Comparison of ENCODE assay signal across 8 cellular contexts in the genomic region with DNA sequence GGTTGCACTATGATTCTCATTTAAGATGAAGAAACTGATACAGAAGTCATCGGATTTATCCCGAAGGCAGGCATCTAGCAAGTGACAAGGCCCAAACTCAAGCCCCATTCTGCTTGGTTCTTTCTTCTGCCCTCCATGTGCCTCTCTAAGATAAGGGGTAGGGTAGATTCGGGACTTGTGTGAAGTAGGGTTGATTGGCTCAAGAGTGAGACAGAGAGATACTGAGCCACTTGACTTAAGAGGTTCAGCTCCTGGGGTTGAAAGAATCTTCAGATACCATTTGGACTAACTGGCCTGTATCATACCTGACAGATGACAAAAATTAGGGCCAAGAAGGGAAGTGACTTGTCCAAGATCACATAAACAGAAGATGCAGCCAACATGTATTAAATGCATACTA. TPM values are rescaled to one million over a fixed set of nuclear protein-coding genes. Genes with fewer than 3 reads are reported as not detected.
DNase-seq lines count a peak whose midpoint lies in the region; ATAC-seq, FAIRE-seq and TF ChIP-seq lines count a peak whose summit lies in the region.

No MANE protein-coding gene starts in this region.

- H3K27me3 ChIP-seq in HepG2 (ENCODE audit: control insufficient read depth in 1 of 2, insufficient read depth in 2 of 2, low read length in 2 of 2) (no peaks in the 10 kb centered on the region; a peak in 1 of 5 replicates), tibial nerve (no peaks in the 10 kb centered on the region)

- H3K9me3 Mint-ChIP-seq in activated T-cell treated with anti-CD3 and anti-CD28 coated beads, Interleukin-2, amount 50 U/mL, for 24 hours: no peaks in the 10 kb centered on the region
- H3K9me3 Mint-ChIP-seq in activated naive CD8-positive, alpha-beta T cell treated with anti-CD3 and anti-CD28 coated beads, Interleukin-2, amount 10 ng/mL, durations not matched to agents 7 days and 5 days: no peaks in the 10 kb centered on the region

- H3K9ac ChIP-seq in HepG2 (ENCODE audit: insufficient read depth, low read depth, low read length): peak overlapping the region; percentile 86

- 81% methylated on average over 3 of the region's 3 CpGs for WGBS in HepG2 (ENCODE audit: low lambda C conversion rate)
- 83 to 84% methylated on average over 3 of the region's 3 CpGs for whole genome bisulfite sequencing in tibial nerve, 2 donors

- no peak for FAIRE-seq in HepG2 (lab: Jason Lieb, UNC)

- peak overlapping the region; percentile 79 for H3K4me2 ChIP-seq in HepG2 (ENCODE audit: low read depth, low read length)

- no peak for TF ChIP-seq CTCF in HepG2 (CRISPR knock-in tag; IDR thresholded peaks at IDR 0.05)
- TF ChIP-seq CTCF in tibial nerve (IDR thresholded peaks at IDR 0.05): no peak

- TF ChIP-seq EP300 in HepG2 (IDR thresholded peaks at IDR 0.05; ENCODE audit: low read depth in 2 of 2, low read length in 2 of 2) (no peak), HepG2 (CRISPR knock-in tag; IDR thresholded peaks at IDR 0.05; ENCODE audit: borderline replicate concordance) (no peak), tibial nerve (IDR thresholded peaks at IDR 0.05) (no peak)

- peaks cover 21% of the 10 kb centered on the region for H3K79me2 ChIP-seq in HepG2 (ENCODE audit: insufficient read depth, low read length)

- H3K9me3 ChIP-seq in HepG2 (ENCODE audit: low read length) (no peaks in the 10 kb centered on the region), tibial nerve (no peaks in the 10 kb centered on the region)

- intact Hi-C loops in HepG2 (cut with micrococcal nuclease; ENCODE audit: unreplicated experiment): no loop called here

- no peak for TF ChIP-seq RAD21 in HepG2 (CRISPR knock-in tag; IDR thresholded peaks at IDR 0.05)

- peak overlapping the region; percentile 75 for H3K27ac ChIP-seq in HepG2 (ENCODE audit: extremely low read length, insufficient read depth, low read length)
- H3K27ac ChIP-seq in tibial nerve: peak overlapping the region in 2 of 4 donors; percentile 88 to 89

- in situ Hi-C loops in HepG2 (cut with HindIII; ENCODE audit: extremely low pct_ligation_motif_present, low pct_unique_long_range_greater_than_20kb): no loop called here

- CTCF ChIA-PET in HepG2 (lab: Yijun Ruan, JAX; ENCODE audit: low intra/inter-chr PET ratio, low total read pairs): interaction anchor here (2.7 kb wide), 1 partner anchor 66 kb away, joined by 8 read pairs; no protein-coding TSS in a partner anchor

- no peaks in the 10 kb centered on the region for H4K20me1 ChIP-seq in HepG2 (ENCODE audit: insufficient read depth, low read length)

- peaks cover 44% of the 10 kb centered on the region for H3K36me3 Mint-ChIP-seq in activated T-cell treated with anti-CD3 and anti-CD28 coated beads, Interleukin-2, amount 50 U/mL, for 24 hours (ENCODE audit: low read depth)
- peaks cover 7% of the 10 kb centered on the region for H3K36me3 Mint-ChIP-seq in activated naive CD8-positive, alpha-beta T cell treated with anti-CD3 and anti-CD28 coated beads, Interleukin-2, amount 10 ng/mL, durations not matched to agents 7 days and 5 days

- TF ChIP-seq POLR2A in HepG2 (IDR thresholded peaks at IDR 0.05; ENCODE audit: insufficient read depth in 1 of 2, low read depth in 2 of 2, low read length in 2 of 2): no peak
- TF ChIP-seq POLR2A in tibial nerve (IDR thresholded peaks at IDR 0.05): no peak

- peak overlapping the region; percentile 95 for H3K27ac Mint-ChIP-seq in activated T-cell treated with anti-CD3 and anti-CD28 coated beads, Interleukin-2, amount 50 U/mL, for 24 hours
- H3K27ac Mint-ChIP-seq in activated naive CD8-positive, alpha-beta T cell treated with anti-CD3 and anti-CD28 coated beads, Interleukin-2, amount 10 ng/mL, durations not matched to agents 7 days and 5 days: peak overlapping the region; percentile 91

- H3K27me3 Mint-ChIP-seq in activated T-cell treated with anti-CD3 and anti-CD28 coated beads, Interleukin-2, amount 50 U/mL, for 24 hours: no peaks in the 10 kb centered on the region
- H3K27me3 Mint-ChIP-seq in activated naive CD8-positive, alpha-beta T cell treated with anti-CD3 and anti-CD28 coated beads, Interleukin-2, amount 10 ng/mL, durations not matched to agents 7 days and 5 days: no peaks in the 10 kb centered on the region

- peaks cover 31% of the 10 kb centered on the region for H3K4me1 Mint-ChIP-seq in activated T-cell treated with anti-CD3 and anti-CD28 coated beads, Interleukin-2, amount 50 U/mL, for 24 hours (ENCODE audit: low read depth)
- peaks cover 22% of the 10 kb centered on the region for H3K4me1 Mint-ChIP-seq in activated naive CD8-positive, alpha-beta T cell treated with anti-CD3 and anti-CD28 coated beads, Interleukin-2, amount 10 ng/mL, durations not matched to agents 7 days and 5 days

- no peak for DNase-seq in activated T-cell treated with anti-CD3 and anti-CD28 coated beads, Interleukin-2, amount 50 U/mL, for 24 hours
- DNase-seq in activated T-cell treated with anti-CD3 and anti-CD28 coated beads for 4 hours (no peak), HepG2 (ENCODE audit: low spot score) (no peak), tibial nerve (ENCODE audit: low spot score in 2 of 2) (no peak), cerebellar nuclear complex (lab: John Stamatoyannopoulos, UW) (no peak), AG08395 (ENCODE audit: low spot score) (no peak)
- no peak for DNase-seq in activated naive CD8-positive, alpha-beta T cell treated with anti-CD3 and anti-CD28 coated beads, Interleukin-2, amount 10 ng/mL, durations not matched to agents 7 days and 5 days

- POLR2A ChIA-PET in activated naive CD8-positive, alpha-beta T cell treated with anti-CD3 and anti-CD28 coated beads, Interleukin-2, amount 10 ng/mL, durations not matched to agents 7 days and 5 days (lab: Charles Lee): interaction anchor here (1.3 to 2.0 kb wide), 3 partner anchors 14 to 34 kb away, joined by 3 to 6 read pairs (median 5); partner anchors contain the start of gene PRKCD
- POLR2A ChIA-PET in HepG2 (lab: Yijun Ruan, JAX): interaction anchor here (1.0 to 9.0 kb wide), 4 partner anchors 30 to 336 kb away, joined by 3 to 75 read pairs (median 4); partner anchors contain the start of gene PRKCD

- peaks cover 49% of the 10 kb centered on the region for H3K4me1 ChIP-seq in HepG2 (ENCODE audit: insufficient read depth, low read length)
- peaks cover 0 to 34% (median 12%) of the 10 kb centered on the region in 4 donors for H3K4me1 ChIP-seq in tibial nerve

- no peak for ATAC-seq in activated naive CD8-positive, alpha-beta T cell treated with anti-CD3 and anti-CD28 coated beads, Interleukin-2, amount 10 ng/mL, durations not matched to agents 7 days and 5 days (ENCODE audit: low read depth)
- ATAC-seq in HepG2 (no peak), GM19397 (IDR thresholded peaks at IDR 0.05; ENCODE audit: unreplicated experiment) (no peak)

- peak overlapping the region; percentile 80 to 99 (median 86) for H3K4me3 ChIP-seq in HepG2 (replicated peaks in 1 of 3; ENCODE audit: insufficient read depth in 1 of 3, low read depth in 2 of 3, low read length in 3 of 3)
- H3K4me3 ChIP-seq in tibial nerve: peak overlapping the region in 3 of 4 donors; percentile 72 to 90 (median 74)

- BruUV-seq in HepG2 (replicated peaks; lab: Mats Ljungman, UMichigan): no TSS peak

- H3K4me3 Mint-ChIP-seq in activated T-cell treated with anti-CD3 and anti-CD28 coated beads, Interleukin-2, amount 50 U/mL, for 24 hours: peak overlapping the region; percentile 97
- H3K4me3 Mint-ChIP-seq in activated naive CD8-positive, alpha-beta T cell treated with anti-CD3 and anti-CD28 coated beads, Interleukin-2, amount 10 ng/mL, durations not matched to agents 7 days and 5 days: peak overlapping the region; percentile 88

- H3K36me3 ChIP-seq in HepG2 (replicated peaks in 1 of 2; ENCODE audit: control insufficient read depth in 1 of 2, insufficient read depth in 2 of 2, low read length in 2 of 2) (peaks cover 2 to 15% of the 10 kb centered on the region in 2 experiments; a peak in 4 of 5 replicates), tibial nerve (peaks cover 0 to 34% (median 6%) of the 10 kb centered on the region in 3 donors)

- H2AFZ ChIP-seq in HepG2 (ENCODE audit: low read length): no peak overlapping the region

RNA-seq across cellular contexts. Expression of gene RFT1, which starts 0.9 kb away (rescaled TPM):
- 10 to 100 TPM; 27.9 to 32.2 TPM for total RNA-seq in activated naive CD8-positive, alpha-beta T cell treated with anti-CD3 and anti-CD28 coated beads, Interleukin-2, amount 10 ng/mL, durations not matched to agents 7 days and 5 days
- total RNA-seq in HepG2 (2016; rRNA removed; fragmentation: Illumina TruSeq; extraction: Trizol) (25.7 and 37.0 TPM in 2 replicates), tibial nerve (10 to 100 TPM; 12.0 to 18.6 (median 14.6) TPM)
- total RNA-seq in HepG2 (2016; cell fraction: cytosol; rRNA removed; fragmentation: Illumina TruSeq; extraction: Trizol; ENCODE audit: low read depth): 4.3 and 5.1 TPM in 2 replicates
- 25.2 and 37.3 TPM in 2 replicates for total RNA-seq in HepG2 (2016; cell fraction: insoluble cytoplasmic fraction; rRNA removed; fragmentation: Illumina TruSeq; extraction: Trizol)
- total RNA-seq in HepG2 (2016; cell fraction: membrane; rRNA removed; fragmentation: Illumina TruSeq; extraction: Trizol): 14.7 and 16.2 TPM in 2 replicates
- total RNA-seq in HepG2 (2016; cell fraction: nucleus; rRNA removed; fragmentation: Illumina TruSeq; extraction: Trizol): 30.4 and 35.0 TPM in 2 replicates
- polyA plus RNA-seq in HepG2 (2011; rRNA removed): 21.0 and 23.2 TPM in 2 replicates
- polyA plus RNA-seq in HepG2 (2011; cell fraction: cytosol; rRNA removed): 21.9 and 27.5 TPM in 2 replicates
- 11.4 TPM in 2 replicates for polyA plus RNA-seq in HepG2 (2011; cell fraction: nucleus; rRNA removed)
- polyA plus RNA-seq in HepG2 (2012): 13.7 and 19.5 TPM in 2 replicates
- 5.2 and 6.1 TPM in 2 replicates for polyA plus RNA-seq in HepG2 (2016; cell fraction: cytosol; fragmentation: Illumina TruSeq; extraction: Trizol; ENCODE audit: low read depth)
- polyA plus RNA-seq in HepG2 (2016; cell fraction: insoluble cytoplasmic fraction; fragmentation: Illumina TruSeq; extraction: Trizol; ENCODE audit: low read depth): 20.1 and 21.3 TPM in 2 replicates
- 10.2 and 12.2 TPM in 2 replicates for polyA plus RNA-seq in HepG2 (2016; cell fraction: membrane; fragmentation: Illumina TruSeq; extraction: Trizol; ENCODE audit: low read depth)
- 32.4 and 36.2 TPM in 2 replicates for polyA plus RNA-seq in HepG2 (2016; cell fraction: nucleus; fragmentation: Illumina TruSeq; extraction: Trizol; ENCODE audit: insufficient read depth, low read depth)
- 79.7 and 80.7 TPM in 2 replicates for polyA minus RNA-seq in HepG2 (2011; rRNA and poly(A)+ RNA removed; ENCODE audit: low replicate concordance)
- polyA minus RNA-seq in HepG2 (2011; cell fraction: cytosol; rRNA and poly(A)+ RNA removed): 17.0 and 17.7 TPM in 2 replicates
- 15.6 and 15.8 TPM in 2 replicates for polyA minus RNA-seq in HepG2 (2011; cell fraction: nucleus; rRNA and poly(A)+ RNA removed)

RNA-seq across cellular contexts. Expression of gene PRKCD, which starts 31.7 kb away (rescaled TPM):
- total RNA-seq in activated naive CD8-positive, alpha-beta T cell treated with anti-CD3 and anti-CD28 coated beads, Interleukin-2, amount 10 ng/mL, durations not matched to agents 7 days and 5 days: 10 to 100 TPM; 20.5 TPM
- total RNA-seq in HepG2 (2016; rRNA removed; fragmentation: Illumina TruSeq; extraction: Trizol): 1.6 and 4.3 TPM in 2 replicates
- total RNA-seq in HepG2 (2016; cell fraction: cytosol; rRNA removed; fragmentation: Illumina TruSeq; extraction: Trizol; ENCODE audit: low read depth): 0.79 and 1.0 TPM in 2 replicates
- total RNA-seq in HepG2 (2016; cell fraction: insoluble cytoplasmic fraction; rRNA removed; fragmentation: Illumina TruSeq; extraction: Trizol): 1.7 and 3.8 TPM in 2 replicates
- total RNA-seq in HepG2 (2016; cell fraction: membrane; rRNA removed; fragmentation: Illumina TruSeq; extraction: Trizol): 2.3 and 2.6 TPM in 2 replicates
- total RNA-seq in HepG2 (2016; cell fraction: nucleus; rRNA removed; fragmentation: Illumina TruSeq; extraction: Trizol): 4.3 and 4.4 TPM in 2 replicates
- polyA plus RNA-seq in HepG2 (2011; rRNA removed): 40.7 and 47.7 TPM in 2 replicates
- 43.8 and 46.4 TPM in 2 replicates for polyA plus RNA-seq in HepG2 (2011; cell fraction: cytosol; rRNA removed)
- 49.0 and 56.6 TPM in 2 replicates for polyA plus RNA-seq in HepG2 (2011; cell fraction: nucleus; rRNA removed)
- polyA plus RNA-seq in HepG2 (2012): 26.9 and 29.1 TPM in 2 replicates
- polyA plus RNA-seq in HepG2 (2016; cell fraction: cytosol; fragmentation: Illumina TruSeq; extraction: Trizol; ENCODE audit: low read depth): 4.3 and 5.2 TPM in 2 replicates
- 19.3 and 22.7 TPM in 2 replicates for polyA plus RNA-seq in HepG2 (2016; cell fraction: insoluble cytoplasmic fraction; fragmentation: Illumina TruSeq; extraction: Trizol; ENCODE audit: low read depth)
- 3.2 and 3.3 TPM in 2 replicates for polyA plus RNA-seq in HepG2 (2016; cell fraction: membrane; fragmentation: Illumina TruSeq; extraction: Trizol; ENCODE audit: low read depth)
- polyA plus RNA-seq in HepG2 (2016; cell fraction: nucleus; fragmentation: Illumina TruSeq; extraction: Trizol; ENCODE audit: insufficient read depth, low read depth): 26.1 and 26.5 TPM in 2 replicates
- 30.4 and 51.6 TPM in 2 replicates for polyA minus RNA-seq in HepG2 (2011; rRNA and poly(A)+ RNA removed; ENCODE audit: low replicate concordance)
- 17.5 and 20.8 TPM in 2 replicates for polyA minus RNA-seq in HepG2 (2011; cell fraction: cytosol; rRNA and poly(A)+ RNA removed)
- polyA minus RNA-seq in HepG2 (2011; cell fraction: nucleus; rRNA and poly(A)+ RNA removed): 17.8 and 23.6 TPM in 2 replicates
- total RNA-seq in tibial nerve: 10 to 100 TPM; 13.5 to 30.6 (median 19.9) TPM
